In genomic region chr7:141067856-141068255, GRCh38 we compare ENCODE assay signal across 3 cellular contexts. TPM values are rescaled to one million over a fixed set of nuclear protein-coding genes. Genes with fewer than 3 reads are reported as not detected.
"Had no signal": no experiment of that assay in that cellular context is flagged by ENCODE, and none has a peak within 500 bp of the region (broad histone marks: within the 10 kb centered on the region; RNA-seq: fewer than 3 reads in every experiment).

No MANE protein-coding gene starts in this region.

RNA-seq across cellular contexts. Expression of gene TMEM178B, which starts 6.0 kb away (rescaled TPM):
- total RNA-seq: naive thymus-derived CD8-positive, alpha-beta T cell; pulmonary artery endothelial cell had no signal
- polyA plus RNA-seq: immature natural killer cell had no signal
